In the genomic region with DNA sequence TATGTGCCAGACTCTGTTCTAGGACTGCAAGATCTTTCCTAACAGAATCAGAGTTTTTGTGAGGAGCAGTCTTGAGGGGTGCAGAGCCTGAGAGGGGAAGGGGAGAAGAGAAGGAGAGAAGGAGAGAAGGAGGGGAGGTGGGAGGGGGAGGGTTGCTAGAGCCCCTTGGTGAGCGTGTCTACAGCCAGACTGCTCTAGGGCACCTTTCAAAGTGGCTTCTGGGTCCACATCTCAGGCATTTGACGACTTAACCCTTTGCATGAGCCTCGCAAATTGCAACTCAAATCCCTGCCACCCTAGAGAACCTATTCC, we compare ENCODE assay signal across 11 cellular contexts. TPM values are rescaled to one million over a fixed set of nuclear protein-coding genes. Genes with fewer than 3 reads are reported as not detected.
"Had no signal": no experiment of that assay in that cellular context is flagged by ENCODE, and none has a peak within 500 bp of the region (broad histone marks: within the 10 kb centered on the region; RNA-seq: fewer than 3 reads in every experiment).

No MANE protein-coding gene starts in this region.

- H3K27me3 ChIP-seq: right lobe of liver had no signal

- H3K4me3 ChIP-seq: dorsolateral prefrontal cortex, esophagus squamous epithelium, mucosa of descending colon, psoas muscle, right lobe of liver had no signal

- H3K27ac ChIP-seq: esophagus squamous epithelium, foreskin keratinocyte, psoas muscle, right lobe of liver had no signal

- H3K9me3 Mint-ChIP-seq: activated naive CD4-positive, alpha-beta T cell treated with anti-CD3 and anti-CD28 coated beads, Interleukin-2, amount 10 ng/mL, durations not matched to agents 7 days and 5 days; activated T-helper 2 cell treated with anti-CD3 and anti-CD28 coated beads, Interferon-gamma antibody, Interleukin-2, Interleukin-4, amounts not matched to agents 10 μg/mL and 5 μg/mL and 100 μg/mL, durations not matched to agents 14 hours and 24 hours and 36 hours; naive thymus-derived CD8-positive, alpha-beta T cell had no signal

- DNase-seq: esophagus squamous epithelium had no signal

- H3K4me1 Mint-ChIP-seq: activated naive CD4-positive, alpha-beta T cell treated with anti-CD3 and anti-CD28 coated beads, Interleukin-2, amount 10 ng/mL, durations not matched to agents 7 days and 5 days had no signal

- H3K27ac Mint-ChIP-seq: activated naive CD4-positive, alpha-beta T cell treated with anti-CD3 and anti-CD28 coated beads, Interleukin-2, amount 10 ng/mL, durations not matched to agents 7 days and 5 days; activated T-helper 2 cell treated with anti-CD3 and anti-CD28 coated beads, Interferon-gamma antibody, Interleukin-2, Interleukin-4, amounts not matched to agents 10 μg/mL and 5 μg/mL and 100 μg/mL, durations not matched to agents 14 hours and 24 hours and 36 hours; brain; naive thymus-derived CD8-positive, alpha-beta T cell had no signal

- H3K4me1 ChIP-seq: foreskin keratinocyte, psoas muscle, right lobe of liver had no signal

- H3K36me3 ChIP-seq: esophagus squamous epithelium, right lobe of liver had no signal

- H3K9me3 ChIP-seq: esophagus squamous epithelium, mucosa of descending colon, psoas muscle, right lobe of liver had no signal

- H3K4me3 Mint-ChIP-seq: activated naive CD4-positive, alpha-beta T cell treated with anti-CD3 and anti-CD28 coated beads, Interleukin-2, amount 10 ng/mL, durations not matched to agents 7 days and 5 days; brain; naive thymus-derived CD8-positive, alpha-beta T cell had no signal

- H3K36me3 Mint-ChIP-seq: activated naive CD4-positive, alpha-beta T cell treated with anti-CD3 and anti-CD28 coated beads, Interleukin-2, amount 10 ng/mL, durations not matched to agents 7 days and 5 days; brain; naive thymus-derived CD8-positive, alpha-beta T cell had no signal

RNA-seq across cellular contexts. Expression of gene LEP, which starts 31.1 kb away (rescaled TPM):
- total RNA-seq: activated T-helper 2 cell treated with anti-CD3 and anti-CD28 coated beads, Interferon-gamma antibody, Interleukin-2, Interleukin-4, amounts not matched to agents 10 μg/mL and 5 μg/mL and 100 μg/mL, durations not matched to agents 14 hours and 24 hours and 36 hours; esophagus squamous epithelium; foreskin keratinocyte; left lobe of liver; naive thymus-derived CD8-positive, alpha-beta T cell; right lobe of liver had no signal
- polyA plus RNA-seq: foreskin keratinocyte; naive thymus-derived CD8-positive, alpha-beta T cell had no signal
